20 cellular contexts compared by ENCODE assay signal in genomic region chr20:62449951-62450815, GRCh38. TPM values are rescaled to one million over a fixed set of nuclear protein-coding genes. Genes with fewer than 3 reads are reported as not detected.
DNase-seq lines count a peak whose midpoint lies in the region; ATAC-seq and TF ChIP-seq lines count a peak whose summit lies in the region.
"Had no signal": no experiment of that assay in that cellular context is flagged by ENCODE, and none has a peak within 500 bp of the region (broad histone marks: within the 10 kb centered on the region; RNA-seq: fewer than 3 reads in every experiment).

No MANE protein-coding gene starts in this region.

- DNase-seq in D341Med (ENCODE audit: low spot score) (peak; percentile 65), cardiac fibroblast (ENCODE audit: low read depth in 2 of 2) (no peak), mucosa of descending colon (peak in 2 of 3 donors; percentile 46 to 48), NCI-H2227 (lab: John Stamatoyannopoulos, UW; ENCODE audit: unreplicated experiment) (no peak), vagina (ENCODE audit: extremely low spot score in 2 of 2) (no peak), 8988T (no peak)
- DNase-seq in activated naive CD4-positive, alpha-beta T cell treated with anti-CD3 and anti-CD28 coated beads for 36 hours, result no peak
- DNase-seq: activated CD4-positive, alpha-beta T cell treated with anti-CD3 and anti-CD28 coated beads, Interleukin-2, amount 50 U/mL, for 1 hour; activated naive CD8-positive, alpha-beta T cell treated with anti-CD3 and anti-CD28 coated beads, Interleukin-2, amount 50 U/mL, for 24 hours; activated T-cell treated with anti-CD3 and anti-CD28 coated beads, Interleukin-2, amount 50 U/mL, for 48 hours; CD4-positive, CD25-positive, alpha-beta regulatory T cell; glutamatergic neuron; islet precursor cell; NCI-H1092 treated with DMSO at 0.1 percent for 48 hours; NCI-H446 treated with DMSO at 0.1 percent for 48 hours; psoas muscle; tibial artery had no signal

- H3K4me3 ChIP-seq in cardiac fibroblast (replicated peaks in 1 of 2; ENCODE audit: low read depth in 2 of 2, low read length in 2 of 2) (no peak overlapping the region), mucosa of descending colon (no peak overlapping the region), vagina (no peak overlapping the region)
- H3K4me3 ChIP-seq: psoas muscle, tibial artery had no signal

- H3K27ac Mint-ChIP-seq in activated naive CD4-positive, alpha-beta T cell treated with anti-CD3 and anti-CD28 coated beads for 36 hours, result no peak overlapping the region
- H3K27ac Mint-ChIP-seq: activated naive CD8-positive, alpha-beta T cell treated with anti-CD3 and anti-CD28 coated beads, Interleukin-2, amount 50 U/mL, for 24 hours had no signal

- no peaks in the 10 kb centered on the region for H3K36me3 Mint-ChIP-seq in activated naive CD4-positive, alpha-beta T cell treated with anti-CD3 and anti-CD28 coated beads for 36 hours (ENCODE audit: low read depth)
- H3K36me3 Mint-ChIP-seq: CD4-positive, CD25-positive, alpha-beta regulatory T cell had no signal

- peaks cover 11% of the 10 kb centered on the region for H3K27me3 Mint-ChIP-seq in activated naive CD4-positive, alpha-beta T cell treated with anti-CD3 and anti-CD28 coated beads for 36 hours (ENCODE audit: low read depth)
- H3K27me3 Mint-ChIP-seq: CD4-positive, CD25-positive, alpha-beta regulatory T cell had no signal

- no peaks in the 10 kb centered on the region for H3K27me3 ChIP-seq in vagina

- intact Hi-C loops in mucosa of descending colon (cut with DNase I, micrococcal nuclease), result no loop called here
- intact Hi-C loops in vagina (cut with DNase I), result no loop called here
- intact Hi-C loops in activated naive CD4-positive, alpha-beta T cell treated with anti-CD3 and anti-CD28 coated beads for 36 hours (cut with micrococcal nuclease), result no loop called here

- H3K4me3 Mint-ChIP-seq in activated naive CD4-positive, alpha-beta T cell treated with anti-CD3 and anti-CD28 coated beads for 36 hours, result no peak overlapping the region
- H3K4me3 Mint-ChIP-seq: activated naive CD8-positive, alpha-beta T cell treated with anti-CD3 and anti-CD28 coated beads, Interleukin-2, amount 50 U/mL, for 24 hours; CD4-positive, CD25-positive, alpha-beta regulatory T cell had no signal

- H3K9me3 Mint-ChIP-seq in activated naive CD4-positive, alpha-beta T cell treated with anti-CD3 and anti-CD28 coated beads for 36 hours, result no peaks in the 10 kb centered on the region
- H3K9me3 Mint-ChIP-seq: activated naive CD8-positive, alpha-beta T cell treated with anti-CD3 and anti-CD28 coated beads, Interleukin-2, amount 50 U/mL, for 24 hours had no signal

- H3K27ac ChIP-seq in vagina, result no peak overlapping the region
- H3K27ac ChIP-seq: psoas muscle, tibial artery had no signal

- CTCF ChIA-PET in activated naive CD4-positive, alpha-beta T cell treated with anti-CD3 and anti-CD28 coated beads for 36 hours (lab: Charles Lee), result no interaction called here

- ATAC-seq in mucosa of descending colon, result peak; percentile 72
- ATAC-seq: activated naive CD8-positive, alpha-beta T cell treated with anti-CD3 and anti-CD28 coated beads, Interleukin-2, amount 50 U/mL, for 24 hours had no signal

- H3K9me3 ChIP-seq in mucosa of descending colon, result no peaks in the 10 kb centered on the region
- H3K9me3 ChIP-seq in vagina, result no peaks in the 10 kb centered on the region
- H3K9me3 ChIP-seq: psoas muscle, tibial artery had no signal

- no peaks in the 10 kb centered on the region for H3K4me1 Mint-ChIP-seq in activated naive CD4-positive, alpha-beta T cell treated with anti-CD3 and anti-CD28 coated beads for 36 hours (ENCODE audit: low read depth)
- H3K4me1 Mint-ChIP-seq: activated naive CD8-positive, alpha-beta T cell treated with anti-CD3 and anti-CD28 coated beads, Interleukin-2, amount 50 U/mL, for 24 hours; CD4-positive, CD25-positive, alpha-beta regulatory T cell had no signal

- no peak for TF ChIP-seq POLR2A in vagina (IDR thresholded peaks at IDR 0.05)

- H3K36me3 ChIP-seq in mucosa of descending colon (ENCODE audit: low read depth), result no peaks in the 10 kb centered on the region
- no peaks in the 10 kb centered on the region for H3K36me3 ChIP-seq in vagina
- H3K36me3 ChIP-seq: tibial artery had no signal

- TF ChIP-seq CTCF in LNCAP (IDR thresholded peaks at IDR 0.05) (peak; percentile 27), cardiac fibroblast (IDR thresholded peaks at IDR 0.05; ENCODE audit: low read depth, low read length) (peak; percentile 3), mucosa of descending colon (IDR thresholded peaks at IDR 0.05) (peak; percentile 33), vagina (IDR thresholded peaks at IDR 0.05) (no peak)

- H3K4me1 ChIP-seq in mucosa of descending colon (ENCODE audit: low read depth), result peaks cover 5% of the 10 kb centered on the region
- H3K4me1 ChIP-seq in vagina, result no peaks in the 10 kb centered on the region
- H3K4me1 ChIP-seq: psoas muscle, tibial artery had no signal

RNA-seq across cellular contexts. Expression of gene RBBP8NL, which starts 22.8 kb away (rescaled TPM):
- 1 to 10 TPM; 2.3 to 7.0 (median 5.1) TPM for total RNA-seq in mucosa of descending colon
- total RNA-seq in vagina, result 1.7 TPM
- total RNA-seq in activated naive CD4-positive, alpha-beta T cell treated with anti-CD3 and anti-CD28 coated beads for 36 hours, result not detected
- total RNA-seq: CD4-positive, CD25-positive, alpha-beta regulatory T cell; cerebellum; psoas muscle; T-helper 2 cell treated with Interferon-gamma antibody and Interleukin-4, amounts not matched to agents 100 ng/mL and 5 ng/mL, for 36 hours had no signal

RNA-seq across cellular contexts. Expression of gene GATA5, which starts 25.6 kb away (rescaled TPM):
- total RNA-seq in mucosa of descending colon (under 1 TPM in 2 of 3 donors, not detected in 1; 0.14 to 0.22 TPM), vagina (7.9 TPM)
- not detected for total RNA-seq in activated naive CD4-positive, alpha-beta T cell treated with anti-CD3 and anti-CD28 coated beads for 36 hours
- total RNA-seq: CD4-positive, CD25-positive, alpha-beta regulatory T cell; cerebellum; T-helper 2 cell treated with Interferon-gamma antibody and Interleukin-4, amounts not matched to agents 100 ng/mL and 5 ng/mL, for 36 hours had no signal

RNA-seq across cellular contexts. Expression of gene CABLES2, which starts 43.1 kb away (rescaled TPM):
- total RNA-seq in mucosa of descending colon (1 to 10 TPM; 5.4 to 9.3 (median 6.6) TPM), vagina (1.5 TPM)
- 1 to 10 TPM; 3.6 to 5.1 TPM for total RNA-seq in activated naive CD4-positive, alpha-beta T cell treated with anti-CD3 and anti-CD28 coated beads for 36 hours

Comparison
In these comparisons a context has a peak if more than half of its experiments do, and no peak if none do; other contexts are left out.
1. DNase-seq: peak in D341Med (single experiment) and mucosa of descending colon (2 of 3); none in cardiac fibroblast (0 of 2), NCI-H2227 (single experiment), vagina (0 of 2), 8988T (single experiment) and activated naive CD4-positive, alpha-beta T cell treated with anti-CD3 and anti-CD28 coated beads for 36 hours (single experiment).
2. CTCF ChIP-seq: peak in LNCAP (single experiment), cardiac fibroblast (single experiment) and mucosa of descending colon (single experiment); none in vagina (0 of 3).